In genomic region chr2:175628243-175628642, GRCh38 we compare ENCODE assay signal across 3 cellular contexts.
TF ChIP-seq lines count a peak whose summit lies in the region.

No MANE protein-coding gene starts in this region.

TF ChIP-seq in HEK293, 187 proteins besides CTCF, POLR2A, EP300 and RAD21 (continued from another document):
- no peak for TF ChIP-seq ZSCAN4 (tag by site-specific recombination; IDR thresholded peaks at IDR 0.05)
- TF ChIP-seq ZNF555 (tag by site-specific recombination; conservative IDR thresholded peaks at IDR 0.05): no peak
- no peak for TF ChIP-seq ZNF114 (tag by site-specific recombination; IDR thresholded peaks at IDR 0.05)
- no peak for TF ChIP-seq ZNF558 (tag by site-specific recombination; IDR thresholded peaks at IDR 0.05)
- no peak for TF ChIP-seq REPIN1 (tag by site-specific recombination; IDR thresholded peaks at IDR 0.05; ENCODE audit: low read depth)
- TF ChIP-seq ZNF548 (tag by site-specific recombination; IDR thresholded peaks at IDR 0.05): no peak
- TF ChIP-seq WT1 (tag by site-specific recombination; IDR thresholded peaks at IDR 0.05): no peak
- no peak for TF ChIP-seq ZFP41 (tag by site-specific recombination; IDR thresholded peaks at IDR 0.05; ENCODE audit: borderline replicate concordance)
- TF ChIP-seq SETDB1 (IDR thresholded peaks at IDR 0.05; ENCODE audit: insufficient read length, low read length): peak; percentile 83
- peak; percentile 85 for TF ChIP-seq ZNF416 (tag by site-specific recombination; IDR thresholded peaks at IDR 0.05)
- TF ChIP-seq ZBTB48 (tag by site-specific recombination; IDR thresholded peaks at IDR 0.05): no peak
- TF ChIP-seq ZNF404 (tag by site-specific recombination; IDR thresholded peaks at IDR 0.05): no peak

TF ChIP-seq in WTC11, 78 proteins besides CTCF, POLR2A, EP300 and RAD21 (continued from another document):
- no peak for TF ChIP-seq FOXP4 (CRISPR knock-in tag; IDR thresholded peaks at IDR 0.05)

TF ChIP-seq in SK-N-SH, 30 proteins besides CTCF, POLR2A, EP300 and RAD21:
- TF ChIP-seq REST (IDR thresholded peaks at IDR 0.05; ENCODE audit: low read depth, low read length) (no peak), MEF2A (IDR thresholded peaks at IDR 0.05; ENCODE audit: borderline replicate concordance, low read depth) (no peak), EZH2phosphoT487 (IDR thresholded peaks at IDR 0.05; ENCODE audit: borderline replicate concordance, low read depth) (no peak), RXRA (IDR thresholded peaks at IDR 0.05; ENCODE audit: borderline replicate concordance, low read depth) (no peak), GATA2 (CRISPR knock-in tag; IDR thresholded peaks at IDR 0.05) (no peak), NRF1 (IDR thresholded peaks at IDR 0.05; ENCODE audit: low read depth, low read length) (no peak), SIN3A (IDR thresholded peaks at IDR 0.05; ENCODE audit: borderline replicate concordance, low read depth, low read length) (no peak), GABPA (IDR thresholded peaks at IDR 0.05; ENCODE audit: low read depth) (no peak), IRF3 (IDR thresholded peaks at IDR 0.05; ENCODE audit: low read depth, low read length) (no peak), FOXM1 (IDR thresholded peaks at IDR 0.05; ENCODE audit: low read depth) (no peak), TEAD4 (IDR thresholded peaks at IDR 0.05; ENCODE audit: borderline replicate concordance, insufficient read depth) (no peak), TAF1 (IDR thresholded peaks at IDR 0.05; ENCODE audit: borderline replicate concordance, low read depth, low read length) (no peak), MAX (IDR thresholded peaks at IDR 0.05; ENCODE audit: low read depth) (no peak), SMC3 (IDR thresholded peaks at IDR 0.05; ENCODE audit: low read depth, low read length) (no peak), JUND (IDR thresholded peaks at IDR 0.05) (no peak), ELF1 (IDR thresholded peaks at IDR 0.05) (no peak), FOXJ3 (CRISPR knock-in tag; IDR thresholded peaks at IDR 0.05) (no peak), RCOR1 (IDR thresholded peaks at IDR 0.05; ENCODE audit: low read length) (no peak), YY1 (IDR thresholded peaks at IDR 0.05; ENCODE audit: low read depth) (no peak)
